Comparison of ENCODE assay signal across 26 cellular contexts in the genomic region with DNA sequence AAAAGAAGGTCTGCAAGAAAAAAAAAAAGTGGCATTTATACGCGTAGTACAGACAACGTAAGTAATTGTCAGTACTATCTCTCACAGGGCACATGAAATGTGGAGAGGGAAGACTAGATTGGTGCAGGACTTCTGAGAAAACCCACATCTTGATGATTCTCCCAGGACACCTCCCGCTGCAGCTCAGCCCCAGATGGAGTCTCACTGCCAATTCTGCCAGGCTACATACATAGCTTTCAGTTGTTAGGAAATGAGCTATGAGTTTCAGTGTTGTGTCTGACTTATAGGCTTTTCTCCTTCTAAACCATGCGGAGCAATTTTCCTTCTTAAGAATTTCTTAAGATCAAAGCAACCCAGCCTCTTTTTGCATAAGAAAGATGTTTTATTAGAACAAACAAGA. TPM values are rescaled to one million over a fixed set of nuclear protein-coding genes. Genes with fewer than 3 reads are reported as not detected.
"Had no signal": no experiment of that assay in that cellular context is flagged by ENCODE, and none has a peak within 500 bp of the region (broad histone marks: within the 10 kb centered on the region; RNA-seq: fewer than 3 reads in every experiment).

No MANE protein-coding gene starts in this region.

- H3K36me3 ChIP-seq: cardiac muscle cell, lower lobe of right lung, neutrophil, thoracic aorta, vagina, WERI-Rb-1 had no signal

- DNase-seq: activated CD4-positive, alpha-beta T cell treated with anti-CD3 and anti-CD28 coated beads, Interleukin-2, amount 50 U/mL, for 4 hours; activated naive CD4-positive, alpha-beta T cell treated with Interleukin-2 at 50 U/mL for 16 hours; activated T-cell treated with anti-CD3 and anti-CD28 coated beads, Interleukin-2, amount 50 U/mL, for 48 hours; body of pancreas; effector CD4-positive, alpha-beta T cell; foreskin keratinocyte; lower lobe of right lung; small intestine; stimulated activated CD4-positive, alpha-beta T cell treated with anti-CD3 and anti-CD28 coated beads, Interleukin-2, amount 100 ng/mL, for 24 hours; stimulated activated naive CD4-positive, alpha-beta T cell; T-helper 1 cell; WERI-Rb-1 had no signal

- H3K4me3 ChIP-seq: body of pancreas, cardiac muscle cell, lower lobe of right lung, thoracic aorta, vagina had no signal

- ATAC-seq: body of pancreas; foreskin keratinocyte; left lobe of liver; lower lobe of right lung; natural killer cell treated with Interleukin-12 subunit alpha and Interleukin-12 subunit beta and Interleukin-15 and Interleukin-18, amount 100 ng/mL, for 72 hours; sciatic nerve had no signal

- H3K9me3 ChIP-seq: body of pancreas, lower lobe of right lung, neutrophil, thoracic aorta, vagina had no signal

- H3K27me3 ChIP-seq: body of pancreas, cardiac muscle cell, foreskin keratinocyte, vagina had no signal

- H3K9me3 Mint-ChIP-seq: natural killer cell treated with Interleukin-12 subunit alpha and Interleukin-12 subunit beta and Interleukin-15 and Interleukin-18, amount 100 ng/mL, for 72 hours; type B pancreatic cell had no signal

- H3K9ac ChIP-seq: parathyroid adenoma had no signal

- H3K4me3 Mint-ChIP-seq: natural killer cell treated with Interleukin-12 subunit alpha and Interleukin-12 subunit beta and Interleukin-15 and Interleukin-18, amount 100 ng/mL, for 72 hours; type B pancreatic cell had no signal

- H2AFZ ChIP-seq: parathyroid adenoma had no signal

- H3K27ac ChIP-seq: body of pancreas, cardiac muscle cell, foreskin keratinocyte, lower lobe of right lung, neutrophil, parathyroid adenoma, thoracic aorta, vagina, WERI-Rb-1 had no signal

- H3K27ac Mint-ChIP-seq: natural killer cell treated with Interleukin-12 subunit alpha and Interleukin-12 subunit beta and Interleukin-15 and Interleukin-18, amount 100 ng/mL, for 72 hours; type B pancreatic cell had no signal

- H3K79me2 ChIP-seq: parathyroid adenoma had no signal

- H3K4me1 ChIP-seq: body of pancreas, foreskin keratinocyte, lower lobe of right lung, parathyroid adenoma, vagina had no signal

- H3K27me3 Mint-ChIP-seq: type B pancreatic cell had no signal

RNA-seq across cellular contexts. Expression of a gene that starts 9.6 kb away (rescaled TPM):
- total RNA-seq: body of pancreas; cardiac muscle cell; chondrocyte; epithelial cell of proximal tubule; foreskin keratinocyte; glomerular endothelial cell; kidney epithelial cell; left lobe of liver; lower lobe of right lung; mesenteric fat pad; natural killer cell treated with Interleukin-12 subunit alpha and Interleukin-12 subunit beta and Interleukin-15 and Interleukin-18, amount 100 ng/mL, for 72 hours; sciatic nerve; thoracic aorta; vagina had no signal
- polyA plus RNA-seq: cardiac muscle cell, foreskin keratinocyte, small intestine had no signal

RNA-seq across cellular contexts. Expression of a gene that starts 19.7 kb away (rescaled TPM):
- total RNA-seq: body of pancreas; cardiac muscle cell; chondrocyte; epithelial cell of proximal tubule; foreskin keratinocyte; glomerular endothelial cell; kidney epithelial cell; left lobe of liver; lower lobe of right lung; mesenteric fat pad; natural killer cell treated with Interleukin-12 subunit alpha and Interleukin-12 subunit beta and Interleukin-15 and Interleukin-18, amount 100 ng/mL, for 72 hours; sciatic nerve; thoracic aorta; vagina had no signal
- polyA plus RNA-seq: cardiac muscle cell, foreskin keratinocyte, small intestine had no signal

RNA-seq across cellular contexts. Expression of a gene that starts 40.1 kb away (rescaled TPM):
- total RNA-seq: body of pancreas; cardiac muscle cell; chondrocyte; epithelial cell of proximal tubule; foreskin keratinocyte; glomerular endothelial cell; kidney epithelial cell; left lobe of liver; lower lobe of right lung; mesenteric fat pad; natural killer cell treated with Interleukin-12 subunit alpha and Interleukin-12 subunit beta and Interleukin-15 and Interleukin-18, amount 100 ng/mL, for 72 hours; sciatic nerve; thoracic aorta; vagina had no signal
- polyA plus RNA-seq: cardiac muscle cell, foreskin keratinocyte, small intestine had no signal

RNA-seq across cellular contexts. Expression of a gene that starts 56.5 kb away (rescaled TPM):
- total RNA-seq: body of pancreas; cardiac muscle cell; chondrocyte; epithelial cell of proximal tubule; foreskin keratinocyte; glomerular endothelial cell; kidney epithelial cell; left lobe of liver; lower lobe of right lung; mesenteric fat pad; natural killer cell treated with Interleukin-12 subunit alpha and Interleukin-12 subunit beta and Interleukin-15 and Interleukin-18, amount 100 ng/mL, for 72 hours; sciatic nerve; thoracic aorta; vagina had no signal
- polyA plus RNA-seq: cardiac muscle cell, foreskin keratinocyte, small intestine had no signal

RNA-seq across cellular contexts. Expression of a gene that starts 57.9 kb away (rescaled TPM):
- total RNA-seq: body of pancreas; cardiac muscle cell; chondrocyte; epithelial cell of proximal tubule; foreskin keratinocyte; glomerular endothelial cell; kidney epithelial cell; left lobe of liver; lower lobe of right lung; mesenteric fat pad; natural killer cell treated with Interleukin-12 subunit alpha and Interleukin-12 subunit beta and Interleukin-15 and Interleukin-18, amount 100 ng/mL, for 72 hours; sciatic nerve; thoracic aorta; vagina had no signal
- polyA plus RNA-seq: cardiac muscle cell, foreskin keratinocyte, small intestine had no signal
